Comparison of ENCODE assay signal across 1 cellular context in the genomic region with DNA sequence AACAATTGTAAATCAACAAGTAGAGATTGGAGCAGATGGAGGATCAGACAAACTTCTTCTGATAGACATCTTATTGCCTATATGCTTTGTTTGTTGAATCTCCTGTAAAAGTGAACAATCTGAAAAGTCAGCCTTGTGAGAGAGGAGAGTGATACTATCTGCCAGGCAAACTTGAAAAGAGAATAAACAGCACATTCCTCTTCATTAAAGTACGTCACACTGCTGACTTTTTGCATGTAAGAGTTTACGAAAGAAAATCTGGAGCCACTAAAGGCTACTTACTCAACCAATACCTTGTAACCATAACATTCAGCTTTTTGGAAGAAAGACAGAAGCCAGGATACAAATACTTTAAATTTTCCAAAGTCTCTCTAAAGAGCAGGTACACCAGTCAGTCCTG.
TF ChIP-seq lines count a peak whose summit lies in the region.

No MANE protein-coding gene starts in this region.

TF ChIP-seq in WTC11, 78 proteins besides CTCF, POLR2A, EP300 and RAD21 (continued from another document):
- TF ChIP-seq ZNF396 (CRISPR knock-in tag; IDR thresholded peaks at IDR 0.05; ENCODE audit: borderline replicate concordance), result no peak
